ENCODE assay signal across 1 cellular context in the genomic region with DNA sequence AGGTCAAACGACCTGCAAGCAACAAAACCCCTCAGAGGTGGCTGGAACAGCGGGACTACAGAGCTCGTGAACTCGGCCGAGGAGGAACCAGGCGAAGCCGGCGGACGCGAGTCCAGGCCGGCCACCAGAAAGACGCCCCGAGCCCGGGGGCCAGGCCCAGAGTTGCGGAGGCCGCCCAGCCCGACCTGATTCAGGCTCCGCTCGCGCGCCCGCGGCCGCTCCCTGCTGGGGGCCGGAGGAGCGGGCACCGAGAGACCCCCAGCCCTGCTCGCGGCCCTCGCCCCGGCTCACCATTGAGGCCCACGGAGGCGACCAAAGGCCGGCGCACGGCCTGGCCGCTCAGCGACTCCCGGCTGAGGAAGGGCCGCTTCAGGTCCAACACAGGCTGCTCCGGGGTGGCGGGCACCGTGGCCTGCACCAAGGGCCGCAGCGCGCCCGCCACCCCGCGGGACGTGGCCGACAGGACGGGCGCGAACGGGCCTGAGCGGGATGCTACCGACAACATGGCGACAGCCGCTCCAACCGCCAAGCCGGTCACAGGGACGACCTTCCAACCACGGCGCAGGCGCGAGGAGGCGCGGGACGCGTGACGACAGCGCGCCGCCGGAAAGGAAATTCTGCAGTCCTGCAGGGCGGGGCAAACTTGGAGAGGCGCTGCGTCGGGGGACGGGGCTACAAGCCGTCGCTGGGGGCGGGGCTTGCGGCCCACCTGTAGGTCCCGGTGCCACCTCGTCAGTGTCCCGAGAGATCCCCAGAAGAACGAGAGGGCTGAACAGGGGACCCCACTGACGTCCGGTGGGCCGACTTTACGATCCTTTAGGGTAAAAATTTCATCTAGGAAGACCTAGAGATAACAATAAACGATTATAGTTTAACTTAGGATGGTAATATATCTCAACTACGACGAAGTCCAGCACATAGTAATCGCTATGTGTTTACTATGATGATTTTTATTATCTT.
TF ChIP-seq lines count a peak whose summit lies in the region.

A gene (minus strand): TSS at position 538 of the 960 bp plus-strand sequence. CDS start 33 bp downstream, at position 505.

TF ChIP-seq in HepG2, 621 proteins besides CTCF, POLR2A, EP300 and RAD21 (continued from another document and continues in another):
- TF ChIP-seq, protein P1, sequence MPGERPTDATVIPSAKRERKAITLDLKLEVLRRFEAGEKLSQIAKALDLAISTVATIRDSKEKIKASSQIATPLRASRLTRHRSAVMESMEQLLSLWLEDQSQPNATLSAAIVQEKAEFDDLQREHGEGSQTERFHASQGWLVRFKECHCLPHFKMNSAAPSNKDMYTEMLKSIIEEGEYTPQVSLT (CRISPR knock-in tag; IDR thresholded peaks at IDR 0.05; ENCODE audit: borderline replicate concordance, low read depth) = no peak
- no peak for TF ChIP-seq ZNF30 (CRISPR knock-in tag; IDR thresholded peaks at IDR 0.05)
- peak; percentile 62; the same call in 1 of the 2 replicates for TF ChIP-seq KLF12 (CRISPR knock-in tag; IDR thresholded peaks at IDR 0.05; ENCODE audit: borderline replicate concordance)
- no peak for TF ChIP-seq NFE2L1 (CRISPR knock-in tag; IDR thresholded peaks at IDR 0.05; ENCODE audit: borderline replicate concordance)
- TF ChIP-seq SP1 (IDR thresholded peaks at IDR 0.05) = no peak
- TF ChIP-seq SP1 (CRISPR knock-in tag; IDR thresholded peaks at IDR 0.05) = peak; percentile 62; the same call in 1 of the 2 replicates
- peak; percentile 77; the same call in 1 of the 2 replicates for TF ChIP-seq ZNF678 (CRISPR knock-in tag; IDR thresholded peaks at IDR 0.05)
- peak; percentile 75 for TF ChIP-seq KMT2A (CRISPR knock-in tag; IDR thresholded peaks at IDR 0.05)
- TF ChIP-seq MED1 (CRISPR knock-in tag; IDR thresholded peaks at IDR 0.05) = peak; percentile 44; the same call in 1 of the 2 replicates
- TF ChIP-seq PRMT3 (CRISPR knock-in tag; IDR thresholded peaks at IDR 0.05; ENCODE audit: borderline replicate concordance, low read depth) = no peak
- peak; percentile 77 for TF ChIP-seq POLR2G (IDR thresholded peaks at IDR 0.05; ENCODE audit: low read depth, low read length)
- no peak for TF ChIP-seq PLRG1 (conservative IDR thresholded peaks at IDR 0.05)
- peak; percentile 54 for TF ChIP-seq POLR2AphosphoS5 (IDR thresholded peaks at IDR 0.05; ENCODE audit: low read depth, low read length)
- 0 out of 2 replicates have a peak, but pooled peaks have one; percentile 40 for TF ChIP-seq JUND (CRISPR knock-in tag; IDR thresholded peaks at IDR 0.05)
- TF ChIP-seq KDM5A (IDR thresholded peaks at IDR 0.05; ENCODE audit: borderline replicate concordance, low read length) = peak; percentile 48; the same call in 1 of the 2 replicates
- peak; percentile 69; the same call in 1 of the 2 replicates for TF ChIP-seq ZNF773 (CRISPR knock-in tag; IDR thresholded peaks at IDR 0.05; ENCODE audit: borderline replicate concordance)
- TF ChIP-seq ZBTB38 (CRISPR knock-in tag; IDR thresholded peaks at IDR 0.05) = peak; percentile 54; the same call in 1 of the 2 replicates
- TF ChIP-seq, protein P2, sequence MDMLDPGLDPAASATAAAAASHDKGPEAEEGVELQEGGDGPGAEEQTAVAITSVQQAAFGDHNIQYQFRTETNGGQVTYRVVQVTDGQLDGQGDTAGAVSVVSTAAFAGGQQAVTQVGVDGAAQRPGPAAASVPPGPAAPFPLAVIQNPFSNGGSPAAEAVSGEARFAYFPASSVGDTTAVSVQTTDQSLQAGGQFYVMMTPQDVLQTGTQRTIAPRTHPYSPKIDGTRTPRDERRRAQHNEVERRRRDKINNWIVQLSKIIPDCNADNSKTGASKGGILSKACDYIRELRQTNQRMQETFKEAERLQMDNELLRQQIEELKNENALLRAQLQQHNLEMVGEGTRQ (IDR thresholded peaks at IDR 0.05; ENCODE audit: low read depth, low read length) = no peak
- TF ChIP-seq, protein P2 (CRISPR knock-in tag; IDR thresholded peaks at IDR 0.05; ENCODE audit: borderline replicate concordance) = peak; percentile 41; the same call in 1 of the 2 replicates
- TF ChIP-seq ZNF790 (CRISPR knock-in tag; IDR thresholded peaks at IDR 0.05; ENCODE audit: borderline replicate concordance) = 0 out of 2 replicates have a peak, but pooled peaks have one; percentile 64
- TF ChIP-seq HOXD1 (CRISPR knock-in tag; IDR thresholded peaks at IDR 0.05) = peak; percentile 41; the same call in 1 of the 2 replicates
- TF ChIP-seq BRD4 (CRISPR knock-in tag; IDR thresholded peaks at IDR 0.05) = peak; percentile 76
- TF ChIP-seq TBX2 (CRISPR knock-in tag; IDR thresholded peaks at IDR 0.05; ENCODE audit: borderline replicate concordance) = peak; percentile 36; the same call in 1 of the 2 replicates
- TF ChIP-seq ZNF225 (CRISPR knock-in tag; IDR thresholded peaks at IDR 0.05) = peak; percentile 80
- no peak for TF ChIP-seq PHB2 (IDR thresholded peaks at IDR 0.05; ENCODE audit: partially characterized antibody)
- TF ChIP-seq, protein P3, sequence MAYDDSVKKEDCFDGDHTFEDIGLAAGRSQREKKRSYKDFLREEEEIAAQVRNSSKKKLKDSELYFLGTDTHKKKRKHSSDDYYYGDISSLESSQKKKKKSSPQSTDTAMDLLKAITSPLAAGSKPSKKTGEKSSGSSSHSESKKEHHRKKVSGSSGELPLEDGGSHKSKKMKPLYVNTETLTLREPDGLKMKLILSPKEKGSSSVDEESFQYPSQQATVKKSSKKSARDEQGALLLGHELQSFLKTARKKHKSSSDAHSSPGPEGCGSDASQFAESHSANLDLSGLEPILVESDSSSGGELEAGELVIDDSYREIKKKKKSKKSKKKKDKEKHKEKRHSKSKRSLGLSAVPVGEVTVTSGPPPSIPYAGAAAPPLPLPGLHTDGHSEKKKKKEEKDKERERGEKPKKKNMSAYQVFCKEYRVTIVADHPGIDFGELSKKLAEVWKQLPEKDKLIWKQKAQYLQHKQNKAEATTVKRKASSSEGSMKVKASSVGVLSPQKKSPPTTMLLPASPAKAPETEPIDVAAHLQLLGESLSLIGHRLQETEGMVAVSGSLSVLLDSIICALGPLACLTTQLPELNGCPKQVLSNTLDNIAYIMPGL (CRISPR knock-in tag; IDR thresholded peaks at IDR 0.05; ENCODE audit: borderline replicate concordance in 1 of 2, low read depth in 1 of 2) = peak; percentile 58 to 81
- TF ChIP-seq, protein P4, sequence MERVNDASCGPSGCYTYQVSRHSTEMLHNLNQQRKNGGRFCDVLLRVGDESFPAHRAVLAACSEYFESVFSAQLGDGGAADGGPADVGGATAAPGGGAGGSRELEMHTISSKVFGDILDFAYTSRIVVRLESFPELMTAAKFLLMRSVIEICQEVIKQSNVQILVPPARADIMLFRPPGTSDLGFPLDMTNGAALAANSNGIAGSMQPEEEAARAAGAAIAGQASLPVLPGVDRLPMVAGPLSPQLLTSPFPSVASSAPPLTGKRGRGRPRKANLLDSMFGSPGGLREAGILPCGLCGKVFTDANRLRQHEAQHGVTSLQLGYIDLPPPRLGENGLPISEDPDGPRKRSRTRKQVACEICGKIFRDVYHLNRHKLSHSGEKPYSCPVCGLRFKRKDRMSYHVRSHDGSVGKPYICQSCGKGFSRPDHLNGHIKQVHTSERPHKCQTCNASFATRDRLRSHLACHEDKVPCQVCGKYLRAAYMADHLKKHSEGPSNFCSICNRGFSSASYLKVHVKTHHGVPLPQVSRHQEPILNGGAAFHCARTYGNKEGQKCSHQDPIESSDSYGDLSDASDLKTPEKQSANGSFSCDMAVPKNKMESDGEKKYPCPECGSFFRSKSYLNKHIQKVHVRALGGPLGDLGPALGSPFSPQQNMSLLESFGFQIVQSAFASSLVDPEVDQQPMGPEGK (CRISPR knock-in tag; IDR thresholded peaks at IDR 0.05) = peak; percentile 46; the same call in 1 of the 2 replicates
- peak; percentile 41; the same call in 1 of the 2 replicates for TF ChIP-seq ZNF331 (CRISPR knock-in tag; IDR thresholded peaks at IDR 0.05)
- TF ChIP-seq, protein P5, sequence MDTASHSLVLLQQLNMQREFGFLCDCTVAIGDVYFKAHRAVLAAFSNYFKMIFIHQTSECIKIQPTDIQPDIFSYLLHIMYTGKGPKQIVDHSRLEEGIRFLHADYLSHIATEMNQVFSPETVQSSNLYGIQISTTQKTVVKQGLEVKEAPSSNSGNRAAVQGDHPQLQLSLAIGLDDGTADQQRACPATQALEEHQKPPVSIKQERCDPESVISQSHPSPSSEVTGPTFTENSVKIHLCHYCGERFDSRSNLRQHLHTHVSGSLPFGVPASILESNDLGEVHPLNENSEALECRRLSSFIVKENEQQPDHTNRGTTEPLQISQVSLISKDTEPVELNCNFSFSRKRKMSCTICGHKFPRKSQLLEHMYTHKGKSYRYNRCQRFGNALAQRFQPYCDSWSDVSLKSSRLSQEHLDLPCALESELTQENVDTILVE (CRISPR knock-in tag; IDR thresholded peaks at IDR 0.05) = peak; percentile 37; the same call in 1 of the 2 replicates
- peak; percentile 88 for TF ChIP-seq GATAD1 (CRISPR knock-in tag; IDR thresholded peaks at IDR 0.05)
- TF ChIP-seq, protein P6, sequence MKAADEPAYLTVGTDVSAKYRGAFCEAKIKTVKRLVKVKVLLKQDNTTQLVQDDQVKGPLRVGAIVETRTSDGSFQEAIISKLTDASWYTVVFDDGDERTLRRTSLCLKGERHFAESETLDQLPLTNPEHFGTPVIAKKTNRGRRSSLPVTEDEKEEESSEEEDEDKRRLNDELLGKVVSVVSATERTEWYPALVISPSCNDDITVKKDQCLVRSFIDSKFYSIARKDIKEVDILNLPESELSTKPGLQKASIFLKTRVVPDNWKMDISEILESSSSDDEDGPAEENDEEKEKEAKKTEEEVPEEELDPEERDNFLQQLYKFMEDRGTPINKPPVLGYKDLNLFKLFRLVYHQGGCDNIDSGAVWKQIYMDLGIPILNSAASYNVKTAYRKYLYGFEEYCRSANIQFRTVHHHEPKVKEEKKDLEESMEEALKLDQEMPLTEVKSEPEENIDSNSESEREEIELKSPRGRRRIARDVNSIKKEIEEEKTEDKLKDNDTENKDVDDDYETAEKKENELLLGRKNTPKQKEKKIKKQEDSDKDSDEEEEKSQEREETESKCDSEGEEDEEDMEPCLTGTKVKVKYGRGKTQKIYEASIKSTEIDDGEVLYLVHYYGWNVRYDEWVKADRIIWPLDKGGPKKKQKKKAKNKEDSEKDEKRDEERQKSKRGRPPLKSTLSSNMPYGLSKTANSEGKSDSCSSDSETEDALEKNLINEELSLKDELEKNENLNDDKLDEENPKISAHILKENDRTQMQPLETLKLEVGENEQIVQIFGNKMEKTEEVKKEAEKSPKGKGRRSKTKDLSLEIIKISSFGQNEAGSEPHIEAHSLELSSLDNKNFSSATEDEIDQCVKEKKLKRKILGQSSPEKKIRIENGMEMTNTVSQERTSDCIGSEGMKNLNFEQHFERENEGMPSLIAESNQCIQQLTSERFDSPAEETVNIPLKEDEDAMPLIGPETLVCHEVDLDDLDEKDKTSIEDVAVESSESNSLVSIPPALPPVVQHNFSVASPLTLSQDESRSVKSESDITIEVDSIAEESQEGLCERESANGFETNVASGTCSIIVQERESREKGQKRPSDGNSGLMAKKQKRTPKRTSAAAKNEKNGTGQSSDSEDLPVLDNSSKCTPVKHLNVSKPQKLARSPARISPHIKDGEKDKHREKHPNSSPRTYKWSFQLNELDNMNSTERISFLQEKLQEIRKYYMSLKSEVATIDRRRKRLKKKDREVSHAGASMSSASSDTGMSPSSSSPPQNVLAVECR (CRISPR knock-in tag; IDR thresholded peaks at IDR 0.05; ENCODE audit: borderline replicate concordance) = peak; percentile 80; the same call in 1 of the 2 replicates
- TF ChIP-seq, protein P7, sequence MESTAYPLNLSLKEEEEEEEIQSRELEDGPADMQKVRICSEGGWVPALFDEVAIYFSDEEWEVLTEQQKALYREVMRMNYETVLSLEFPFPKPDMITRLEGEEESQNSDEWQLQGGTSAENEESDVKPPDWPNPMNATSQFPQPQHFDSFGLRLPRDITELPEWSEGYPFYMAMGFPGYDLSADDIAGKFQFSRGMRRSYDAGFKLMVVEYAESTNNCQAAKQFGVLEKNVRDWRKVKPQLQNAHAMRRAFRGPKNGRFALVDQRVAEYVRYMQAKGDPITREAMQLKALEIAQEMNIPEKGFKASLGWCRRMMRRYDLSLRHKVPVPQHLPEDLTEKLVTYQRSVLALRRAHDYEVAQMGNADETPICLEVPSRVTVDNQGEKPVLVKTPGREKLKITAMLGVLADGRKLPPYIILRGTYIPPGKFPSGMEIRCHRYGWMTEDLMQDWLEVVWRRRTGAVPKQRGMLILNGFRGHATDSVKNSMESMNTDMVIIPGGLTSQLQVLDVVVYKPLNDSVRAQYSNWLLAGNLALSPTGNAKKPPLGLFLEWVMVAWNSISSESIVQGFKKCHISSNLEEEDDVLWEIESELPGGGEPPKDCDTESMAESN (CRISPR knock-in tag; conservative IDR thresholded peaks at IDR 0.05) = peak; percentile 77; the same call in 1 of the 2 replicates
- TF ChIP-seq, protein P8, sequence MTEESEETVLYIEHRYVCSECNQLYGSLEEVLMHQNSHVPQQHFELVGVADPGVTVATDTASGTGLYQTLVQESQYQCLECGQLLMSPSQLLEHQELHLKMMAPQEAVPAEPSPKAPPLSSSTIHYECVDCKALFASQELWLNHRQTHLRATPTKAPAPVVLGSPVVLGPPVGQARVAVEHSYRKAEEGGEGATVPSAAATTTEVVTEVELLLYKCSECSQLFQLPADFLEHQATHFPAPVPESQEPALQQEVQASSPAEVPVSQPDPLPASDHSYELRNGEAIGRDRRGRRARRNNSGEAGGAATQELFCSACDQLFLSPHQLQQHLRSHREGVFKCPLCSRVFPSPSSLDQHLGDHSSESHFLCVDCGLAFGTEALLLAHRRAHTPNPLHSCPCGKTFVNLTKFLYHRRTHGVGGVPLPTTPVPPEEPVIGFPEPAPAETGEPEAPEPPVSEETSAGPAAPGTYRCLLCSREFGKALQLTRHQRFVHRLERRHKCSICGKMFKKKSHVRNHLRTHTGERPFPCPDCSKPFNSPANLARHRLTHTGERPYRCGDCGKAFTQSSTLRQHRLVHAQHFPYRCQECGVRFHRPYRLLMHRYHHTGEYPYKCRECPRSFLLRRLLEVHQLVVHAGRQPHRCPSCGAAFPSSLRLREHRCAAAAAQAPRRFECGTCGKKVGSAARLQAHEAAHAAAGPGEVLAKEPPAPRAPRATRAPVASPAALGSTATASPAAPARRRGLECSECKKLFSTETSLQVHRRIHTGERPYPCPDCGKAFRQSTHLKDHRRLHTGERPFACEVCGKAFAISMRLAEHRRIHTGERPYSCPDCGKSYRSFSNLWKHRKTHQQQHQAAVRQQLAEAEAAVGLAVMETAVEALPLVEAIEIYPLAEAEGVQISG (CRISPR knock-in tag; IDR thresholded peaks at IDR 0.05) = peak; percentile 76
- TF ChIP-seq KAT8 (CRISPR knock-in tag; IDR thresholded peaks at IDR 0.05) = peak; percentile 83
- peak; percentile 70 for TF ChIP-seq ASH2L (IDR thresholded peaks at IDR 0.05; ENCODE audit: insufficient read length, low read depth, low read length)
- TF ChIP-seq ZFY (CRISPR knock-in tag; IDR thresholded peaks at IDR 0.05) = peak; percentile 96
- TF ChIP-seq ZNF577 (CRISPR knock-in tag; IDR thresholded peaks at IDR 0.05; ENCODE audit: borderline replicate concordance, low read depth) = no peak
- TF ChIP-seq ZNF329 (CRISPR knock-in tag; IDR thresholded peaks at IDR 0.05; ENCODE audit: low read depth) = peak; percentile 70; the same call in 1 of the 2 replicates
- no peak for TF ChIP-seq CENPX (CRISPR knock-in tag; IDR thresholded peaks at IDR 0.05)
- TF ChIP-seq SPEN (CRISPR knock-in tag; IDR thresholded peaks at IDR 0.05; ENCODE audit: low read depth) = peak; percentile 96
